Comparison of ENCODE assay signal across 2 cellular contexts in genomic region chr12:22215467-22216253, GRCh38.
TF ChIP-seq lines count a peak whose summit lies in the region.

No MANE protein-coding gene starts in this region.

TF ChIP-seq in A549, 52 proteins besides CTCF, POLR2A, EP300 and RAD21 (continued from another document):
- no peak for TF ChIP-seq PBX3 (IDR thresholded peaks at IDR 0.05)
- TF ChIP-seq CBX2 (IDR thresholded peaks at IDR 0.05; ENCODE audit: borderline replicate concordance, low read depth) = no peak
- no peak for TF ChIP-seq HOXB5 (CRISPR knock-in tag; IDR thresholded peaks at IDR 0.05)
- TF ChIP-seq FOXS1 (CRISPR knock-in tag; IDR thresholded peaks at IDR 0.05) = no peak
- TF ChIP-seq SMC3 (IDR thresholded peaks at IDR 0.05) = no peak
- TF ChIP-seq MAFK (IDR thresholded peaks at IDR 0.05; ENCODE audit: partially characterized antibody) = no peak
- TF ChIP-seq HDAC2 (IDR thresholded peaks at IDR 0.05) = no peak
- TF ChIP-seq HES2 (IDR thresholded peaks at IDR 0.05) = no peak
- no peak for TF ChIP-seq PHF8 (IDR thresholded peaks at IDR 0.05; ENCODE audit: borderline replicate concordance, low read depth)
- TF ChIP-seq BCL3 (IDR thresholded peaks at IDR 0.05) = no peak
- TF ChIP-seq NR3C1 (IDR thresholded peaks at IDR 0.05) = no peak
- no peak for TF ChIP-seq EHMT2 (IDR thresholded peaks at IDR 0.05; ENCODE audit: low read depth)
- TF ChIP-seq KDM5A (IDR thresholded peaks at IDR 0.05) = no peak
- TF ChIP-seq KDM1A (IDR thresholded peaks at IDR 0.05; ENCODE audit: low read depth) = no peak
- no peak for TF ChIP-seq RARB (CRISPR knock-in tag; IDR thresholded peaks at IDR 0.05)

TF ChIP-seq in IMR-90, 13 proteins besides CTCF, POLR2A, EP300 and RAD21 (continued from another document):
- no peak for TF ChIP-seq ELK1 (IDR thresholded peaks at IDR 0.05; ENCODE audit: borderline replicate concordance, low read depth, low read length)
- no peak for TF ChIP-seq CHD1 (IDR thresholded peaks at IDR 0.05; ENCODE audit: low read depth, low read length)
- TF ChIP-seq MAFK (IDR thresholded peaks at IDR 0.05; ENCODE audit: low read depth, low read length) = no peak
- TF ChIP-seq BHLHE40 (IDR thresholded peaks at IDR 0.05; ENCODE audit: low read depth, low read length) = no peak
